Comparison of ENCODE assay signal across 8 cellular contexts in genomic region chr1:960371-961131, GRCh38. TPM values are rescaled to one million over a fixed set of nuclear protein-coding genes. Genes with fewer than 3 reads are reported as not detected.
DNase-seq lines count a peak whose midpoint lies in the region; ATAC-seq and TF ChIP-seq lines count a peak whose summit lies in the region.

KLHL17 (plus strand) TSS chr1:960584; CDS start chr1:960694, 110 bp downstream.

- H3K36me3 Mint-ChIP-seq in WTC11 (peaks cover 10% of the 10 kb centered on the region), immature natural killer cell (peaks cover 0 to 3% (median under 1%) of the 10 kb centered on the region in 3 donors)

- intact Hi-C loops in breast epithelium (cut with DNase I; ENCODE audit: low total_unique reads) = no loop called here

- no peak for TF ChIP-seq CTCF in WTC11 (IDR thresholded peaks at IDR 0.05)
- TF ChIP-seq CTCF in breast epithelium (IDR thresholded peaks at IDR 0.05) = no peak

- peaks cover 4 to 14% of the 10 kb centered on the region in 2 donors for H3K4me1 ChIP-seq in breast epithelium

- H3K9me3 ChIP-seq in breast epithelium = no peaks in the 10 kb centered on the region

- H3K4me1 Mint-ChIP-seq in WTC11 = peaks cover 14% of the 10 kb centered on the region
- peaks cover 23 to 25% of the 10 kb centered on the region in 2 donors for H3K4me1 Mint-ChIP-seq in immature natural killer cell

- POLR2A ChIA-PET in WTC11 (lab: Charles Lee) = no interaction called here

- no peaks in the 10 kb centered on the region for H3K27me3 ChIP-seq in breast epithelium

- H3K9me3 Mint-ChIP-seq in WTC11 (no peaks in the 10 kb centered on the region), immature natural killer cell (no peaks in the 10 kb centered on the region)

- CTCF ChIA-PET in WTC11 (lab: Charles Lee) = interaction anchor here (1.6 kb wide), 1 partner anchor 104 kb away, joined by 3 read pairs; no protein-coding TSS in a partner anchor

- ATAC-seq in GM21390 (IDR thresholded peaks at IDR 0.05; ENCODE audit: unreplicated experiment) = peak; percentile 58
- peak; percentile 78 for ATAC-seq in WTC11
- ATAC-seq in GM21367 (IDR thresholded peaks at IDR 0.05; ENCODE audit: unreplicated experiment) = no peak

- peaks cover 9% of the 10 kb centered on the region for H3K27me3 Mint-ChIP-seq in WTC11 (ENCODE audit: low read depth)
- peaks cover 4 to 12% (median 6%) of the 10 kb centered on the region in 3 donors for H3K27me3 Mint-ChIP-seq in immature natural killer cell (ENCODE audit: low read depth in 3 of 3)

- TF ChIP-seq POLR2A in breast epithelium (IDR thresholded peaks at IDR 0.05) = no peak

- H3K27ac ChIP-seq in breast epithelium = peak within 1 kb of the TSS in 1 of 2 donors; percentile 56

- peak within 1 kb of the TSS; percentile 66 for H3K4me3 Mint-ChIP-seq in WTC11
- peak within 1 kb of the TSS; percentile 74 to 95 (median 91) for H3K4me3 Mint-ChIP-seq in immature natural killer cell

- H3K4me3 ChIP-seq in breast epithelium = peak within 1 kb of the TSS; percentile 95 to 100 (median 98)

- H3K36me3 ChIP-seq in breast epithelium = no peaks in the 10 kb centered on the region

- H3K27ac Mint-ChIP-seq in WTC11 (no peak within 1 kb of the TSS), immature natural killer cell (peak within 1 kb of the TSS in 3 of 6 donors; percentile 69 to 80 (median 78))

- DNase-seq in CD1c-positive myeloid dendritic cell (ENCODE audit: extremely low spot score) (peak; percentile 77), NAMALWA (ENCODE audit: low spot score) (peak; percentile 85), WTC11 (ENCODE audit: low spot score) (peak; percentile 85), breast epithelium (ENCODE audit: low spot score in 2 of 2) (no peak), immature natural killer cell (peak; percentile 69 to 71 (median 71))
- DNase-seq in stimulated activated CD4-positive, alpha-beta T cell treated with anti-CD3 and anti-CD28 coated beads, Interleukin-12 subunit alpha, Interleukin-12 subunit beta, amount 100 ng/mL, for 24 hours (ENCODE audit: low read depth in 2 of 2) = peak; percentile 66 to 84

TF ChIP-seq in WTC11, 78 proteins besides CTCF, POLR2A, EP300 and RAD21 (continues in another document):
- TF ChIP-seq ZNF281 (CRISPR knock-in tag; IDR thresholded peaks at IDR 0.05) (no peak), FOXK1 (CRISPR knock-in tag; IDR thresholded peaks at IDR 0.05) (peak; percentile 53; the same call in 1 of the 2 replicates), RELA (CRISPR knock-in tag; IDR thresholded peaks at IDR 0.05; ENCODE audit: borderline replicate concordance) (no peak), FOXJ3 (CRISPR knock-in tag; IDR thresholded peaks at IDR 0.05; ENCODE audit: borderline replicate concordance) (no peak), ZNF425 (CRISPR knock-in tag; conservative IDR thresholded peaks at IDR 0.05) (no peak), TCF7 (CRISPR knock-in tag; IDR thresholded peaks at IDR 0.05; ENCODE audit: low read depth) (no peak), ZNF317 (CRISPR knock-in tag; IDR thresholded peaks at IDR 0.05; ENCODE audit: borderline replicate concordance, low read depth) (no peak), PREB (CRISPR knock-in tag; IDR thresholded peaks at IDR 0.05; ENCODE audit: borderline replicate concordance) (no peak), NR3C1 (CRISPR knock-in tag; conservative IDR thresholded peaks at IDR 0.05; ENCODE audit: low read depth) (no peak), ERG (CRISPR knock-in tag; IDR thresholded peaks at IDR 0.05) (no peak), FOXP1 (CRISPR knock-in tag; IDR thresholded peaks at IDR 0.05; ENCODE audit: borderline replicate concordance) (no peak), E2F4 (CRISPR knock-in tag; IDR thresholded peaks at IDR 0.05; ENCODE audit: borderline replicate concordance, low read depth) (no peak), GABPB1 (CRISPR knock-in tag; IDR thresholded peaks at IDR 0.05) (no peak), ZNF263 (CRISPR knock-in tag; IDR thresholded peaks at IDR 0.05; ENCODE audit: low read depth) (no peak), ESRRA (CRISPR knock-in tag; IDR thresholded peaks at IDR 0.05; ENCODE audit: borderline replicate concordance) (no peak), FOXP4 (CRISPR knock-in tag; IDR thresholded peaks at IDR 0.05) (peak; percentile 37; the same call in 1 of the 2 replicates)

RNA-seq across cellular contexts. Expression of gene KLHL17, which starts in this region (rescaled TPM):
- 46.2 to 66.9 TPM (median 47.2 TPM) in 3 replicates for total RNA-seq in WTC11 (2021)
- 10 to 100 TPM in 1 of 3 donors, 1 to 10 TPM in 2; 5.4 to 18.0 (median 10.0) TPM for total RNA-seq in breast epithelium
- polyA plus RNA-seq in immature natural killer cell = 1 to 10 TPM in 2 of 3 donors, not detected in 1; 1.8 to 2.2 TPM

Comparison
In these comparisons a context has a peak if more than half of its experiments do, and no peak if none do; other contexts are left out.
1. DNase-seq: peak in CD1c-positive myeloid dendritic cell (single experiment), NAMALWA (single experiment), WTC11 (single experiment), immature natural killer cell (3 of 3) and stimulated activated CD4-positive, alpha-beta T cell treated with anti-CD3 and anti-CD28 coated beads, Interleukin-12 subunit alpha, Interleukin-12 subunit beta, amount 100 ng/mL, for 24 hours (2 of 2); none in breast epithelium (0 of 2).